In the genomic region with DNA sequence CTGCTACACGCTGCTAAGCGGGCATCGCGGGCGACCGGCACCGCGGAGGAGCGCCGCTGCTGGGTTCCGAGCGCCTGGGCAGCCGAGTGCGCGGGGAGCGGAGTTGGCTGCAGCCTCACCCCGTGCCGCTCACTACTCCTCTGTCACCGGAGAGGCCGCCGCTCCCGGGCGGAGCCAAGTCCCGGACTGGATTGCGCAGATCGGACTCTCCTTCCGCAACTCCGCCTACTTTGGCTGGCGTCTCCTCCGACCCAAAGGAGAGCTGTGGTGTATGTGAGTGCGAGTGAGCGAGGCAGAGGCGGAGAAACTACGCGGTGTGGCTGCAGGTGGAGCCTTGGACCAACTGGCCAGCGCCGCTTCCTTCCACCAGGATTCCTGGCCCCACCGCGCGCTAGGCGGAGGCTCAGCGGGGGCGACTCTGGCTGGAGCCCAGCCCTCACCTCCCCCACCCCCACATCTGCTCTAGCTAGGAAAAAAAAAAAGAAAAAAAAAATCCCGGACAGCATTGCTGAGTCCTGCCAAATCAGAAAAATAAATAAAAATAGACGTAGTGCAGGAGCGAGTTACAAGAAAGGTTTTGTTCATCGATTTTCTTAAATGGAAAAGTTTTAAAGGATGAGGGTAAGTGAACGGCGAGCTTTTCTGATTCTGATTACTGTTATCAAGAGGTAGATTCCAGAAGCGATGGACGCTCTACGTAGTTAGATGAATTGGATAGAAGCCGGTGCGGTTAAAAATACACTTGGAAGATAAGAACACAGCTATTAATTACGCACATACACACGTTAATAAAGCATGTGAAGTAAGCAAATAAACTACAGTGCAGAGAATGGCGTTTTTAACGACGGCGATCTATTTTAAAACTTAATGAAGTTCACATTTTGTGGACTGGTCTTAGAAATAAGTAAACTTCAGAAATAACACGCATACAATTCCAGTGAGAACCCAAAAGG, we compare ENCODE assay signal across 1 cellular context.
TF ChIP-seq lines count a peak whose summit lies in the region.

A gene with protein sequence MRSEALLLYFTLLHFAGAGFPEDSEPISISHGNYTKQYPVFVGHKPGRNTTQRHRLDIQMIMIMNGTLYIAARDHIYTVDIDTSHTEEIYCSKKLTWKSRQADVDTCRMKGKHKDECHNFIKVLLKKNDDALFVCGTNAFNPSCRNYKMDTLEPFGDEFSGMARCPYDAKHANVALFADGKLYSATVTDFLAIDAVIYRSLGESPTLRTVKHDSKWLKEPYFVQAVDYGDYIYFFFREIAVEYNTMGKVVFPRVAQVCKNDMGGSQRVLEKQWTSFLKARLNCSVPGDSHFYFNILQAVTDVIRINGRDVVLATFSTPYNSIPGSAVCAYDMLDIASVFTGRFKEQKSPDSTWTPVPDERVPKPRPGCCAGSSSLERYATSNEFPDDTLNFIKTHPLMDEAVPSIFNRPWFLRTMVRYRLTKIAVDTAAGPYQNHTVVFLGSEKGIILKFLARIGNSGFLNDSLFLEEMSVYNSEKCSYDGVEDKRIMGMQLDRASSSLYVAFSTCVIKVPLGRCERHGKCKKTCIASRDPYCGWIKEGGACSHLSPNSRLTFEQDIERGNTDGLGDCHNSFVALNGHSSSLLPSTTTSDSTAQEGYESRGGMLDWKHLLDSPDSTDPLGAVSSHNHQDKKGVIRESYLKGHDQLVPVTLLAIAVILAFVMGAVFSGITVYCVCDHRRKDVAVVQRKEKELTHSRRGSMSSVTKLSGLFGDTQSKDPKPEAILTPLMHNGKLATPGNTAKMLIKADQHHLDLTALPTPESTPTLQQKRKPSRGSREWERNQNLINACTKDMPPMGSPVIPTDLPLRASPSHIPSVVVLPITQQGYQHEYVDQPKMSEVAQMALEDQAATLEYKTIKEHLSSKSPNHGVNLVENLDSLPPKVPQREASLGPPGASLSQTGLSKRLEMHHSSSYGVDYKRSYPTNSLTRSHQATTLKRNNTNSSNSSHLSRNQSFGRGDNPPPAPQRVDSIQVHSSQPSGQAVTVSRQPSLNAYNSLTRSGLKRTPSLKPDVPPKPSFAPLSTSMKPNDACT (minus strand): TSS at position 142 of the 953 bp plus-strand sequence. CDS start 69,879 bp downstream, outside the sequence.

TF ChIP-seq in IMR-90, 13 proteins besides CTCF, POLR2A, EP300 and RAD21:
- TF ChIP-seq, protein P1, sequence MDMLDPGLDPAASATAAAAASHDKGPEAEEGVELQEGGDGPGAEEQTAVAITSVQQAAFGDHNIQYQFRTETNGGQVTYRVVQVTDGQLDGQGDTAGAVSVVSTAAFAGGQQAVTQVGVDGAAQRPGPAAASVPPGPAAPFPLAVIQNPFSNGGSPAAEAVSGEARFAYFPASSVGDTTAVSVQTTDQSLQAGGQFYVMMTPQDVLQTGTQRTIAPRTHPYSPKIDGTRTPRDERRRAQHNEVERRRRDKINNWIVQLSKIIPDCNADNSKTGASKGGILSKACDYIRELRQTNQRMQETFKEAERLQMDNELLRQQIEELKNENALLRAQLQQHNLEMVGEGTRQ (IDR thresholded peaks at IDR 0.05; ENCODE audit: low read depth, low read length): peak; percentile 29; the same call in 1 of the 2 replicates
- TF ChIP-seq RCOR1 (IDR thresholded peaks at IDR 0.05; ENCODE audit: insufficient replicate concordance, low read length) (no peak), RFX5 (IDR thresholded peaks at IDR 0.05; ENCODE audit: low read depth, low read length) (no peak), NFE2L2 (IDR thresholded peaks at IDR 0.05; ENCODE audit: low read depth, low read length) (no peak), BHLHE40 (IDR thresholded peaks at IDR 0.05; ENCODE audit: low read depth, low read length) (peak; percentile 36; the same call in 1 of the 2 replicates), CHD1 (IDR thresholded peaks at IDR 0.05; ENCODE audit: low read depth, low read length) (no peak), FOS (IDR thresholded peaks at IDR 0.05; ENCODE audit: low read depth, low read length) (no peak), CEBPB (IDR thresholded peaks at IDR 0.05; ENCODE audit: low read depth, low read length) (no peak), MXI1 (IDR thresholded peaks at IDR 0.05; ENCODE audit: borderline replicate concordance, low read depth, low read length) (no peak), MAZ (IDR thresholded peaks at IDR 0.05; ENCODE audit: borderline replicate concordance, low read depth, low read length) (no peak), SMC3 (IDR thresholded peaks at IDR 0.05; ENCODE audit: low read depth, low read length) (no peak), MAFK (IDR thresholded peaks at IDR 0.05; ENCODE audit: low read depth, low read length) (no peak)
- TF ChIP-seq, protein P2, sequence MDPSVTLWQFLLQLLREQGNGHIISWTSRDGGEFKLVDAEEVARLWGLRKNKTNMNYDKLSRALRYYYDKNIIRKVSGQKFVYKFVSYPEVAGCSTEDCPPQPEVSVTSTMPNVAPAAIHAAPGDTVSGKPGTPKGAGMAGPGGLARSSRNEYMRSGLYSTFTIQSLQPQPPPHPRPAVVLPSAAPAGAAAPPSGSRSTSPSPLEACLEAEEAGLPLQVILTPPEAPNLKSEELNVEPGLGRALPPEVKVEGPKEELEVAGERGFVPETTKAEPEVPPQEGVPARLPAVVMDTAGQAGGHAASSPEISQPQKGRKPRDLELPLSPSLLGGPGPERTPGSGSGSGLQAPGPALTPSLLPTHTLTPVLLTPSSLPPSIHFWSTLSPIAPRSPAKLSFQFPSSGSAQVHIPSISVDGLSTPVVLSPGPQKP (IDR thresholded peaks at IDR 0.05; ENCODE audit: borderline replicate concordance, low read depth, low read length): no peak
TF ChIP-seq in IMR-90: peak in this region for 2.
